ENCODE assay signal across 10 cellular contexts in genomic region chr5:115414406-115415142, GRCh38.
DNase-seq lines count a peak whose midpoint lies in the region; ATAC-seq and TF ChIP-seq lines count a peak whose summit lies in the region.
"Had no signal": no experiment of that assay in that cellular context is flagged by ENCODE, and none has a peak within 500 bp of the region (broad histone marks: within the 10 kb centered on the region; RNA-seq: fewer than 3 reads in every experiment).

No MANE protein-coding gene starts in this region.

- H3K4me1 ChIP-seq in Caco-2 (peaks cover 10% of the 10 kb centered on the region; the same call in 1 of the 2 replicates), HEK293 (ENCODE audit: control insufficient read depth, insufficient read depth, low read length) (no peaks in the 10 kb centered on the region), lung (ENCODE audit: control insufficient read depth in 2 of 2, insufficient read depth in 2 of 2, low read length in 2 of 2) (peaks cover 4 to 24% of the 10 kb centered on the region in 2 donors), esophagus squamous epithelium (peaks cover 0 to 20% (median 14%) of the 10 kb centered on the region in 3 donors)

- peaks cover 4% of the 10 kb centered on the region for H3K27me3 Mint-ChIP-seq in Caco-2 (ENCODE audit: insufficient read depth, unreplicated experiment)
- peaks cover 3% of the 10 kb centered on the region for H3K27me3 Mint-ChIP-seq in activated CD8-positive, alpha-beta memory T cell treated with anti-CD3 and anti-CD28 coated beads, Interleukin-2, amount 10 ng/mL, durations not matched to agents 7 days and 5 days

- no TSS peak for BruUV-seq in Caco-2 (replicated peaks; lab: Mats Ljungman, UMichigan)

- 48 to 78% methylated on average over 5 of the region's 5 CpGs for whole genome bisulfite sequencing in lung, 2 donors
- 67 to 77% methylated on average over 5 of the region's 5 CpGs for WGBS in esophagus squamous epithelium, 2 donors

- in situ Hi-C loops in astrocyte of the spinal cord (cut with HindIII; ENCODE audit: low sequenced_read_pairs): no loop called here

- CTCF ChIA-PET in Caco-2 (lab: Charles Lee): interaction anchor here (0.5 to 0.7 kb wide), 3 partner anchors 21 to 537 kb away, joined by 4 to 5 read pairs (median 5); no protein-coding TSS in a partner anchor
- CTCF ChIA-PET in HEK293 (lab: Yijun Ruan, JAX): interaction anchor here (0.6 to 1.1 kb wide), 2 partner anchors 11 to 86 kb away, joined by 3 read pairs; no protein-coding TSS in a partner anchor
- CTCF ChIA-PET in activated CD8-positive, alpha-beta memory T cell treated with anti-CD3 and anti-CD28 coated beads, Interleukin-2, amount 10 ng/mL, durations not matched to agents 7 days and 5 days (lab: Charles Lee): no interaction called here

- H3K4me3 Mint-ChIP-seq in Caco-2 (ENCODE audit: unreplicated experiment): no peak overlapping the region
- no peak overlapping the region for H3K4me3 Mint-ChIP-seq in activated CD8-positive, alpha-beta memory T cell treated with anti-CD3 and anti-CD28 coated beads, Interleukin-2, amount 10 ng/mL, durations not matched to agents 7 days and 5 days
- H3K4me3 Mint-ChIP-seq: nephron progenitor cell had no signal

- H3K36me3 ChIP-seq in Caco-2 (ENCODE audit: control insufficient read depth, insufficient read depth, low read length): no peaks in the 10 kb centered on the region
- no peaks in the 10 kb centered on the region for H3K36me3 ChIP-seq in HEK293 (ENCODE audit: control insufficient read depth in 2 of 2, insufficient read depth in 1 of 2, low read length in 2 of 2)
- no peaks in the 10 kb centered on the region for H3K36me3 ChIP-seq in lung (ENCODE audit: control insufficient read depth in 2 of 2, insufficient read depth in 2 of 2, low read length in 2 of 2)
- H3K36me3 ChIP-seq in esophagus squamous epithelium: no peaks in the 10 kb centered on the region

- peaks cover 12% of the 10 kb centered on the region for H3K4me1 Mint-ChIP-seq in Caco-2 (ENCODE audit: low read depth, unreplicated experiment)
- H3K4me1 Mint-ChIP-seq in activated CD8-positive, alpha-beta memory T cell treated with anti-CD3 and anti-CD28 coated beads, Interleukin-2, amount 10 ng/mL, durations not matched to agents 7 days and 5 days: peaks cover 4% of the 10 kb centered on the region
- H3K4me1 Mint-ChIP-seq: nephron progenitor cell had no signal

- no peak for DNase-seq in Caco-2
- DNase-seq in astrocyte of the spinal cord (ENCODE audit: low read depth, low spot score): peak; percentile 63
- DNase-seq in lung (ENCODE audit: low spot score): peak; percentile 44
- no peak for DNase-seq in esophagus squamous epithelium (lab: John Stamatoyannopoulos, UW)
- DNase-seq in erythroblast (lab: John Stamatoyannopoulos, UW): no peak
- no peak for DNase-seq in activated CD8-positive, alpha-beta memory T cell treated with anti-CD3 and anti-CD28 coated beads, Interleukin-2, amount 10 ng/mL, durations not matched to agents 7 days and 5 days
- DNase-seq: NCI-H446 treated with DMSO at 0.1 percent for 48 hours, nephron progenitor cell had no signal

- no peak for TF ChIP-seq POLR2A in esophagus squamous epithelium (IDR thresholded peaks at IDR 0.05)
- no peak for TF ChIP-seq POLR2A in erythroblast (IDR thresholded peaks at IDR 0.05; ENCODE audit: low read length)

- H3K9me3 ChIP-seq in Caco-2 (no peaks in the 10 kb centered on the region), HEK293 (ENCODE audit: control insufficient read depth, insufficient read depth, low read depth, low read length) (no peaks in the 10 kb centered on the region), lung (ENCODE audit: control insufficient read depth in 2 of 2, insufficient read depth in 1 of 2, low read length in 1 of 2) (no peaks in the 10 kb centered on the region), esophagus squamous epithelium (no peaks in the 10 kb centered on the region)

- H3K9me3 Mint-ChIP-seq in Caco-2 (ENCODE audit: unreplicated experiment): no peaks in the 10 kb centered on the region
- H3K9me3 Mint-ChIP-seq in activated CD8-positive, alpha-beta memory T cell treated with anti-CD3 and anti-CD28 coated beads, Interleukin-2, amount 10 ng/mL, durations not matched to agents 7 days and 5 days (ENCODE audit: low read depth): no peaks in the 10 kb centered on the region
- H3K9me3 Mint-ChIP-seq: nephron progenitor cell had no signal

- TF ChIP-seq CTCF in Caco-2 (IDR thresholded peaks at IDR 0.05; ENCODE audit: insufficient read depth in 1 of 2, low read depth in 1 of 2, low read length in 1 of 2, severe bottlenecking in 1 of 2, unreplicated experiment in 1 of 2) (no peak), HEK293 (tag by site-specific recombination; IDR thresholded peaks at IDR 0.05) (no peak), astrocyte of the spinal cord (IDR thresholded peaks at IDR 0.05; ENCODE audit: low read depth, low read length) (no peak), lung (IDR thresholded peaks at IDR 0.05; ENCODE audit: control extremely low read depth, extremely low read depth) (no peak), esophagus squamous epithelium (IDR thresholded peaks at IDR 0.05) (no peak)

- H3K4me3 ChIP-seq in Caco-2 (ENCODE audit: low read depth, low read length) (no peak overlapping the region), HEK293 (ENCODE audit: low read depth, low read length) (no peak overlapping the region), astrocyte of the spinal cord (ENCODE audit: low read depth, low read length) (no peak overlapping the region), lung (no peak overlapping the region), esophagus squamous epithelium (no peak overlapping the region)

- intact Hi-C loops in Caco-2 (cut with micrococcal nuclease; ENCODE audit: unreplicated experiment): loop anchor here (5.0 kb wide), 1 partner anchor 128 kb away; the partner anchor contains the start of gene FEM1C
- intact Hi-C loops in esophagus squamous epithelium (cut with DNase I): no loop called here

- no peaks in the 10 kb centered on the region for H3K36me3 Mint-ChIP-seq in Caco-2 (ENCODE audit: insufficient read depth, unreplicated experiment)
- H3K36me3 Mint-ChIP-seq in activated CD8-positive, alpha-beta memory T cell treated with anti-CD3 and anti-CD28 coated beads, Interleukin-2, amount 10 ng/mL, durations not matched to agents 7 days and 5 days: no peaks in the 10 kb centered on the region

- no peaks in the 10 kb centered on the region for H3K27me3 ChIP-seq in Caco-2 (replicated peaks; ENCODE audit: control insufficient read depth, insufficient read depth, low read length)
- no peaks in the 10 kb centered on the region for H3K27me3 ChIP-seq in lung (ENCODE audit: control insufficient read depth, insufficient read depth)
- H3K27me3 ChIP-seq in esophagus squamous epithelium: no peaks in the 10 kb centered on the region

- ATAC-seq in lung (ENCODE audit: insufficient read depth, low FRiP score) (peak; percentile 63), GM18502 (IDR thresholded peaks at IDR 0.05; ENCODE audit: poor library complexity, unreplicated experiment) (no peak)
- ATAC-seq in activated CD8-positive, alpha-beta memory T cell treated with anti-CD3 and anti-CD28 coated beads, Interleukin-2, amount 10 ng/mL, durations not matched to agents 7 days and 5 days: no peak

- no peak overlapping the region for H3K27ac ChIP-seq in HEK293 (ENCODE audit: extremely low read depth, low read depth, low read length)
- H3K27ac ChIP-seq in lung (ENCODE audit: low read depth in 1 of 2, low read length in 1 of 2): peak overlapping the region; percentile 80 to 85
- H3K27ac ChIP-seq in esophagus squamous epithelium: peak overlapping the region in 1 of 4 donors; percentile 11

- POLR2A ChIA-PET in Caco-2 (lab: Charles Lee): no interaction called here
- POLR2A ChIA-PET in HEK293 (lab: Yijun Ruan, JAX): interaction anchor here (0.7 kb wide), 1 partner anchor 12 kb away, joined by 7 read pairs; no protein-coding TSS in a partner anchor

- peak overlapping the region; percentile 50 for H3K27ac Mint-ChIP-seq in Caco-2 (ENCODE audit: unreplicated experiment)
- H3K27ac Mint-ChIP-seq in activated CD8-positive, alpha-beta memory T cell treated with anti-CD3 and anti-CD28 coated beads, Interleukin-2, amount 10 ng/mL, durations not matched to agents 7 days and 5 days: no peak overlapping the region
- H3K27ac Mint-ChIP-seq: nephron progenitor cell had no signal

TF ChIP-seq in HEK293, 187 proteins besides CTCF, POLR2A, EP300 and RAD21:
- TF ChIP-seq ZNF777 (tag by site-specific recombination; IDR thresholded peaks at IDR 0.05; ENCODE audit: borderline replicate concordance) (no peak), ZNF138 (tag by site-specific recombination; IDR thresholded peaks at IDR 0.05; ENCODE audit: borderline replicate concordance) (no peak), SCRT2 (tag by site-specific recombination; IDR thresholded peaks at IDR 0.05) (peak; percentile 54), RBAK (tag by site-specific recombination; IDR thresholded peaks at IDR 0.05) (no peak), TRIM28 (IDR thresholded peaks at IDR 0.05; ENCODE audit: borderline replicate concordance, low read length) (no peak)

Comparison
In these comparisons a context has a peak if more than half of its experiments do, and no peak if none do; other contexts are left out.
1. DNase-seq: peak in astrocyte of the spinal cord (single experiment) and lung (single experiment); none in Caco-2 (0 of 2), esophagus squamous epithelium (single experiment), erythroblast (0 of 2) and activated CD8-positive, alpha-beta memory T cell treated with anti-CD3 and anti-CD28 coated beads, Interleukin-2, amount 10 ng/mL, durations not matched to agents 7 days and 5 days (single experiment).